2 cellular contexts compared by ENCODE assay signal in the genomic region with DNA sequence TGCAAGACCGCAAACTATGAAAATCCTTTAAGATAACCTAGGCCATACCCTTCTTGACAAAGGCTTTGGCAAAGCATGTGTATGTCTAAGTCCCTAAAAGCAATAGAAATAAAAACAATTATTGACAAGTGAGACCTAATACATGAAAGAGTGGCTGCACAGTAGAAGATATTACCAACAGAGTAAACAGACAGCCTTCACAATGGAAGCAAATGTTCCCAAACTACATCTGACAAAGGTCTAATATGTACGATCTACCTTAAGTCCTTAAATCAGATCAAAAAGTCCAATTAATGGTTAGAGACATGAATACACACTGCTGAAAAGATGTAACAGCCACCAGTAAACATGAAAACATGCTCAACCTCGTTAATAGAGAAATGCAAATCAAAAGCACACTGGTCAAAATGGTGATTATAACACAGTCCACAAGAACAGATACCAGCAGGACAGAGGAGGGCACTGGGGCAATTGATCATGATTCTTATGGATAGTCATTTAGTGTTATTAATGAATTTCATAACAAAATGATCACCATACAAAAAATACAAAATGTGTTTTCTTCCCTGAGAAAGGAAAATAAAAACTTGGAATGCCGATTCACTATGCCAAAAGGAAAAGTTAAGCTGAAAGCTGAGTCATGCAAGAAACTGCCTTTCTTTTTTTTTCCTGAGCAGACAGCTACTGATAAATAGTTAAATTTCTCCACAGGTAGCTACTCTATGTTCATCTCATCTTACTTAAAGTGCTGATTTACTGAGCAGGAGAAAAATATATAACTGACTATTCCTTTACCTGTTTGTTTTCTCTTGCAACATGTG.
TF ChIP-seq lines count a peak whose summit lies in the region.

No MANE protein-coding gene starts in this region.

TF ChIP-seq in IMR-90, 13 proteins besides CTCF, POLR2A, EP300 and RAD21:
- TF ChIP-seq RCOR1 (IDR thresholded peaks at IDR 0.05; ENCODE audit: insufficient replicate concordance, low read length) (no peak), FOS (IDR thresholded peaks at IDR 0.05; ENCODE audit: low read depth, low read length) (no peak), BHLHE40 (IDR thresholded peaks at IDR 0.05; ENCODE audit: low read depth, low read length) (no peak), NFE2L2 (IDR thresholded peaks at IDR 0.05; ENCODE audit: low read depth, low read length) (peak; percentile 49; the same call in 1 of the 2 replicates), MAFK (IDR thresholded peaks at IDR 0.05; ENCODE audit: low read depth, low read length) (no peak), SMC3 (IDR thresholded peaks at IDR 0.05; ENCODE audit: low read depth, low read length) (no peak)
- TF ChIP-seq, protein P1, sequence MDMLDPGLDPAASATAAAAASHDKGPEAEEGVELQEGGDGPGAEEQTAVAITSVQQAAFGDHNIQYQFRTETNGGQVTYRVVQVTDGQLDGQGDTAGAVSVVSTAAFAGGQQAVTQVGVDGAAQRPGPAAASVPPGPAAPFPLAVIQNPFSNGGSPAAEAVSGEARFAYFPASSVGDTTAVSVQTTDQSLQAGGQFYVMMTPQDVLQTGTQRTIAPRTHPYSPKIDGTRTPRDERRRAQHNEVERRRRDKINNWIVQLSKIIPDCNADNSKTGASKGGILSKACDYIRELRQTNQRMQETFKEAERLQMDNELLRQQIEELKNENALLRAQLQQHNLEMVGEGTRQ (IDR thresholded peaks at IDR 0.05; ENCODE audit: low read depth, low read length) = no peak

TF ChIP-seq in neural cell, 6 proteins besides CTCF, POLR2A, EP300 and RAD21:
- TF ChIP-seq TAF1 (IDR thresholded peaks at IDR 0.05; ENCODE audit: low read depth) = no peak
- TF ChIP-seq, protein P2, sequence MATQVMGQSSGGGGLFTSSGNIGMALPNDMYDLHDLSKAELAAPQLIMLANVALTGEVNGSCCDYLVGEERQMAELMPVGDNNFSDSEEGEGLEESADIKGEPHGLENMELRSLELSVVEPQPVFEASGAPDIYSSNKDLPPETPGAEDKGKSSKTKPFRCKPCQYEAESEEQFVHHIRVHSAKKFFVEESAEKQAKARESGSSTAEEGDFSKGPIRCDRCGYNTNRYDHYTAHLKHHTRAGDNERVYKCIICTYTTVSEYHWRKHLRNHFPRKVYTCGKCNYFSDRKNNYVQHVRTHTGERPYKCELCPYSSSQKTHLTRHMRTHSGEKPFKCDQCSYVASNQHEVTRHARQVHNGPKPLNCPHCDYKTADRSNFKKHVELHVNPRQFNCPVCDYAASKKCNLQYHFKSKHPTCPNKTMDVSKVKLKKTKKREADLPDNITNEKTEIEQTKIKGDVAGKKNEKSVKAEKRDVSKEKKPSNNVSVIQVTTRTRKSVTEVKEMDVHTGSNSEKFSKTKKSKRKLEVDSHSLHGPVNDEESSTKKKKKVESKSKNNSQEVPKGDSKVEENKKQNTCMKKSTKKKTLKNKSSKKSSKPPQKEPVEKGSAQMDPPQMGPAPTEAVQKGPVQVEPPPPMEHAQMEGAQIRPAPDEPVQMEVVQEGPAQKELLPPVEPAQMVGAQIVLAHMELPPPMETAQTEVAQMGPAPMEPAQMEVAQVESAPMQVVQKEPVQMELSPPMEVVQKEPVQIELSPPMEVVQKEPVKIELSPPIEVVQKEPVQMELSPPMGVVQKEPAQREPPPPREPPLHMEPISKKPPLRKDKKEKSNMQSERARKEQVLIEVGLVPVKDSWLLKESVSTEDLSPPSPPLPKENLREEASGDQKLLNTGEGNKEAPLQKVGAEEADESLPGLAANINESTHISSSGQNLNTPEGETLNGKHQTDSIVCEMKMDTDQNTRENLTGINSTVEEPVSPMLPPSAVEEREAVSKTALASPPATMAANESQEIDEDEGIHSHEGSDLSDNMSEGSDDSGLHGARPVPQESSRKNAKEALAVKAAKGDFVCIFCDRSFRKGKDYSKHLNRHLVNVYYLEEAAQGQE (IDR thresholded peaks at IDR 0.05; ENCODE audit: borderline replicate concordance) = no peak
- TF ChIP-seq EZH2 (IDR thresholded peaks at IDR 0.05; ENCODE audit: borderline replicate concordance, insufficient read depth, low read length, poor library complexity, severe bottlenecking) = no peak
- TF ChIP-seq MXI1 (conservative IDR thresholded peaks at IDR 0.05; ENCODE audit: poor library complexity, severe bottlenecking) = no peak
- TF ChIP-seq SMC3 (conservative IDR thresholded peaks at IDR 0.05; ENCODE audit: poor library complexity) = no peak
- no peak for TF ChIP-seq POLR2AphosphoS5 (IDR thresholded peaks at IDR 0.05)
